17 cellular contexts compared by ENCODE assay signal in genomic region chr10:11024596-11024995, GRCh38. TPM values are rescaled to one million over a fixed set of nuclear protein-coding genes. Genes with fewer than 3 reads are reported as not detected.
DNase-seq lines count a peak whose midpoint lies in the region; ATAC-seq and TF ChIP-seq lines count a peak whose summit lies in the region.
"Had no signal": no experiment of that assay in that cellular context is flagged by ENCODE, and none has a peak within 500 bp of the region (broad histone marks: within the 10 kb centered on the region; RNA-seq: fewer than 3 reads in every experiment).

No MANE protein-coding gene starts in this region.

- no peak for TF ChIP-seq EP300 in esophagus muscularis mucosa (IDR thresholded peaks at IDR 0.05)

- no peak overlapping the region for H3K27ac ChIP-seq in esophagus muscularis mucosa (replicated peaks in 1 of 4)
- H3K27ac ChIP-seq: esophagus squamous epithelium, spleen had no signal

- intact Hi-C loops in esophagus muscularis mucosa (cut with DNase I), result no loop called here

- peak; percentile 10 for DNase-seq in OCI-M1 (lab: John Stamatoyannopoulos, UW)
- peak; percentile 45 for DNase-seq in esophagus muscularis mucosa (ENCODE audit: extremely low spot score)
- peak; percentile 11 for DNase-seq in kidney glomerular epithelial cell (lab: John Stamatoyannopoulos, UW)
- DNase-seq in stromal cell of bone marrow (ENCODE audit: low read depth), result peak; percentile 54
- no peak for DNase-seq in occipital lobe (lab: John Stamatoyannopoulos, UW)
- DNase-seq in medulla oblongata (ENCODE audit: extremely low spot score), result no peak
- DNase-seq: activated CD4-positive, alpha-beta T cell treated with anti-CD3 and anti-CD28 coated beads, Interleukin-2, amount 10 ng/mL, durations not matched to agents 7 days and 5 days; C1 segment of cervical spinal cord; DND-41; esophagus squamous epithelium; GOT3; NCI-H1105 treated with DMSO at 0.1 percent for 48 hours; NCI-H2171 treated with DMSO at 0.1 percent for 48 hours; nucleus accumbens; SJCRH30; spleen had no signal

- H3K9me3 ChIP-seq in esophagus muscularis mucosa, result no peaks in the 10 kb centered on the region
- H3K9me3 ChIP-seq: esophagus squamous epithelium, SJCRH30, spleen had no signal

- ATAC-seq in HG02885 (IDR thresholded peaks at IDR 0.05; ENCODE audit: poor library complexity, unreplicated experiment), result no peak

- TF ChIP-seq CTCF in esophagus muscularis mucosa (IDR thresholded peaks at IDR 0.05), result no peak

- H3K36me3 ChIP-seq in esophagus muscularis mucosa, result no peaks in the 10 kb centered on the region
- H3K36me3 ChIP-seq: esophagus squamous epithelium, spleen had no signal

- H3K4me1 ChIP-seq in esophagus muscularis mucosa, result peaks cover 28 to 52% (median 39%) of the 10 kb centered on the region in 4 donors
- H3K4me1 ChIP-seq: esophagus squamous epithelium, spleen had no signal

- H3K27me3 ChIP-seq in esophagus muscularis mucosa, result no peaks in the 10 kb centered on the region
- H3K27me3 ChIP-seq: SJCRH30 had no signal

- H3K4me3 ChIP-seq in esophagus muscularis mucosa, result no peak overlapping the region
- H3K4me3 ChIP-seq: esophagus squamous epithelium, SJCRH30, spleen had no signal

- no peak for TF ChIP-seq POLR2A in esophagus muscularis mucosa (IDR thresholded peaks at IDR 0.05; ENCODE audit: low read depth)

- WGBS in esophagus muscularis mucosa, result 100% methylated on average over 1 of the region's 1 CpG

RNA-seq across cellular contexts. Expression of gene CELF2, which starts 6.9 kb away (rescaled TPM):
- total RNA-seq in esophagus muscularis mucosa (100 to 1,000 TPM in 3 of 4 donors, 10 to 100 TPM in 1; 81.8 to 128 (median 104) TPM), occipital lobe (193 TPM)

Comparison
In these comparisons a context has a peak if more than half of its experiments do, and no peak if none do; other contexts are left out.
1. DNase-seq: peak in OCI-M1 (single experiment), esophagus muscularis mucosa (single experiment), kidney glomerular epithelial cell (single experiment) and stromal cell of bone marrow (single experiment); none in occipital lobe (single experiment) and medulla oblongata (single experiment).